Comparison of ENCODE assay signal across 12 cellular contexts in the genomic region with DNA sequence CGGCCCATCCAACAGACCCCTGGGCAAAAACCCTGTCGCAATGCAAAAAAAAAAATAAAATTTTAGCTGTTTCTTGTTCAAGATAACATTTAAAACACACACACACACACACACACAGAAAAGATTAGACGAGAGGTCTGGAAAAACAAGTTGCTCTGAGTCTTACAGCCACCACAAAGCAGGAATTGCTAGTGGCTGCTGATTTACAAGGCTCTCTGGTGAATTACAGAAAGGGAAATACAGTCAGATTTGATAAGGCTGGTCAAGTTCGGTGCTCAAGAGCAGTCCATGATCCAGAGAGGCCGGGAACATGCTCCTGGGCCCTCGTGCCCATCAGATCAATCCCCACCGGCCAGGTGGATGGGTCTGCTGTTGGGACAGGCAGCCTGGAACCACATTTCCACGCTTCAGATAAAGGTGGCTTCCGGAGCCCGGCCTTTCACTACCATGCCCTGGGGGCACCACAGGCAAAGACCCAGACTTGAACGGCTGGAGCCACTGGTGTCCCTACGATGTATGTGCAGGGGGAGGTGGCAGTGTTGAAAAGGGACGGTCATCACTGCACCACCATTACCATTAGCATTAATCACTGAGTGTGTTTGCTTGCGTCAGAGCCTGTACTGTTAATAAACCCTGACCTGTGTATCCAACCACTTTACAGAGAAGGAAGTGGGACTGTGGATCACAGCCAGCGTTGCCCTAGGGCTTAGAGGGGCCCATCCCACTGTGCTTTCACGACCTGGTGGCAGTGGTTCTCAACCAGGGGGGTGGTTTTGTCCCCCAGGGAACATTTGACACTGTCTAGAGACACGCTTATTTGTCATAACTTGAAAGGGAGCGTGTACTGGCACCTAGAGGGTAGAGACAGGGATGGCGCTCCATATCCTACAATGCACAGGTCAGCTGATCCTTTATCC.
DNase-seq lines count a peak whose midpoint lies in the region; ATAC-seq and TF ChIP-seq lines count a peak whose summit lies in the region.
"Had no signal": no experiment of that assay in that cellular context is flagged by ENCODE, and none has a peak within 500 bp of the region (broad histone marks: within the 10 kb centered on the region; RNA-seq: fewer than 3 reads in every experiment).

No MANE protein-coding gene starts in this region.

- H3K9ac ChIP-seq in SK-N-SH: no peak overlapping the region

- H3K4me3 Mint-ChIP-seq in activated T-cell treated with anti-CD3 and anti-CD28 coated beads, Interleukin-2, amount 50 U/mL, for 24 hours: no peak overlapping the region
- H3K4me3 Mint-ChIP-seq: activated naive CD8-positive, alpha-beta T cell treated with anti-CD3 and anti-CD28 coated beads, Interleukin-2, amount 10 ng/mL, durations not matched to agents 7 days and 5 days had no signal

- no peaks in the 10 kb centered on the region for H3K36me3 Mint-ChIP-seq in activated T-cell treated with anti-CD3 and anti-CD28 coated beads, Interleukin-2, amount 50 U/mL, for 24 hours (ENCODE audit: low read depth)

- no peak overlapping the region for H3K27ac Mint-ChIP-seq in activated T-cell treated with anti-CD3 and anti-CD28 coated beads, Interleukin-2, amount 50 U/mL, for 24 hours
- H3K27ac Mint-ChIP-seq: activated naive CD8-positive, alpha-beta T cell treated with anti-CD3 and anti-CD28 coated beads, Interleukin-2, amount 10 ng/mL, durations not matched to agents 7 days and 5 days had no signal

- peaks cover 46% of the 10 kb centered on the region for H3F3A ChIP-seq in SK-N-SH (replicated peaks; ENCODE audit: insufficient read depth)

- H3K4me2 ChIP-seq in SK-N-SH: 0 out of 2 replicates have a peak overlapping the region, but pooled peaks have one; percentile 4

- CTCF ChIA-PET in SK-N-SH (lab: Yijun Ruan, JAX): interaction anchor here (0.8 to 2.6 kb wide), 12 partner anchors 12 to 309 kb away, joined by 3 to 12 read pairs (median 3); no protein-coding TSS in a partner anchor

- no peaks in the 10 kb centered on the region for H3K27me3 ChIP-seq in cardiac muscle cell
- no peaks in the 10 kb centered on the region for H3K27me3 ChIP-seq in SK-N-SH (ENCODE audit: insufficient read depth)
- no peaks in the 10 kb centered on the region for H3K27me3 ChIP-seq in right lobe of liver
- no peaks in the 10 kb centered on the region for H3K27me3 ChIP-seq in testis
- H3K27me3 ChIP-seq: MG63 had no signal

- peak overlapping the region; percentile 70 for H3K27ac ChIP-seq in cardiac muscle cell
- H3K27ac ChIP-seq in SK-N-SH (ENCODE audit: low read depth in 2 of 2, low read length in 1 of 2): peak overlapping the region; percentile 7 to 94; a peak in 3 of 4 replicates
- H3K27ac ChIP-seq in right lobe of liver: no peak overlapping the region
- peak overlapping the region in 1 of 2 donors; percentile 23 for H3K27ac ChIP-seq in testis
- H3K27ac ChIP-seq: C4-2B had no signal

- TF ChIP-seq RAD21 in SK-N-SH (IDR thresholded peaks at IDR 0.05; ENCODE audit: low read length): peak; percentile 53

- no peak overlapping the region for H2AFZ ChIP-seq in SK-N-SH (ENCODE audit: low read depth)

- H3K9me2 ChIP-seq in SK-N-SH: no peaks in the 10 kb centered on the region

- TF ChIP-seq POLR2A in right lobe of liver (IDR thresholded peaks at IDR 0.05) (no peak), testis (IDR thresholded peaks at IDR 0.05) (no peak)

- H3K9me3 Mint-ChIP-seq in activated T-cell treated with anti-CD3 and anti-CD28 coated beads, Interleukin-2, amount 50 U/mL, for 24 hours: no peaks in the 10 kb centered on the region
- H3K9me3 Mint-ChIP-seq: activated naive CD8-positive, alpha-beta T cell treated with anti-CD3 and anti-CD28 coated beads, Interleukin-2, amount 10 ng/mL, durations not matched to agents 7 days and 5 days had no signal

- H3K9me3 ChIP-seq in cardiac muscle cell (ENCODE audit: low read depth): no peaks in the 10 kb centered on the region
- H3K9me3 ChIP-seq in SK-N-SH: no peaks in the 10 kb centered on the region
- H3K9me3 ChIP-seq in right lobe of liver: no peaks in the 10 kb centered on the region
- H3K9me3 ChIP-seq in testis: no peaks in the 10 kb centered on the region
- H3K9me3 ChIP-seq: MG63 had no signal

- WGBS in SK-N-SH (ENCODE audit: low lambda C conversion rate): 59% methylated on average over 17 of the region's 19 CpGs
- 35% methylated on average over 4 of the region's 19 CpGs for WGBS in right lobe of liver (ENCODE audit: insufficient coverage, low coverage, low lambda C conversion rate, missing lambda C conversion rate)
- WGBS in testis, 2 donors: 71 to 74% methylated on average over 16 to 19 of the region's 19 CpGs

- H3K36me3 ChIP-seq in cardiac muscle cell: no peaks in the 10 kb centered on the region
- H3K36me3 ChIP-seq in SK-N-SH (replicated peaks in 1 of 2; ENCODE audit: control insufficient read depth in 1 of 2, insufficient read depth in 2 of 2, low read length in 1 of 2): peaks cover 0 to 14% of the 10 kb centered on the region in 2 experiments
- H3K36me3 ChIP-seq in right lobe of liver: no peaks in the 10 kb centered on the region
- no peaks in the 10 kb centered on the region for H3K36me3 ChIP-seq in testis (ENCODE audit: low read depth, missing control alignments)
- H3K36me3 ChIP-seq: MG63 had no signal

- ATAC-seq in Right ventricle myocardium inferior (no peak), right lobe of liver (peak; percentile 19 to 44 (median 42)), HG02763 (IDR thresholded peaks at IDR 0.05; ENCODE audit: unreplicated experiment) (no peak)

- DNase-seq in cardiac muscle cell (ENCODE audit: low read depth in 1 of 2, low spot score in 1 of 2) (no peak), Right ventricle myocardium inferior (ENCODE audit: missing footprints) (no peak), SK-N-SH (peak; percentile 70), right lobe of liver (no peak), SHP77 (lab: John Stamatoyannopoulos, UW) (no peak), testis (no peak)
- no peak for DNase-seq in activated T-cell treated with anti-CD3 and anti-CD28 coated beads, Interleukin-2, amount 50 U/mL, for 24 hours
- DNase-seq: activated naive CD8-positive, alpha-beta T cell treated with anti-CD3 and anti-CD28 coated beads, Interleukin-2, amount 10 ng/mL, durations not matched to agents 7 days and 5 days; effector CD8-positive, alpha-beta T cell; MG63 had no signal

- intact Hi-C loops in Right ventricle myocardium inferior (cut with DNase I): no loop called here
- intact Hi-C loops in right lobe of liver (cut with DNase I): no loop called here
- intact Hi-C loops in testis (cut with DNase I; ENCODE audit: low total_unique reads): no loop called here

- H3K4me3 ChIP-seq in cardiac muscle cell (no peak overlapping the region), SK-N-SH (ENCODE audit: low read depth in 2 of 2, low read length in 1 of 2) (no peak overlapping the region), right lobe of liver (no peak overlapping the region), testis (no peak overlapping the region)
- H3K4me3 ChIP-seq: MG63 had no signal

- H3K27me3 Mint-ChIP-seq in activated T-cell treated with anti-CD3 and anti-CD28 coated beads, Interleukin-2, amount 50 U/mL, for 24 hours: no peaks in the 10 kb centered on the region
- H3K27me3 Mint-ChIP-seq: activated naive CD8-positive, alpha-beta T cell treated with anti-CD3 and anti-CD28 coated beads, Interleukin-2, amount 10 ng/mL, durations not matched to agents 7 days and 5 days had no signal

- H3K79me2 ChIP-seq in SK-N-SH (ENCODE audit: insufficient read depth): peaks cover 100% of the 10 kb centered on the region

- peaks cover 47% of the 10 kb centered on the region for H3K4me1 ChIP-seq in cardiac muscle cell (ENCODE audit: low read depth)
- H3K4me1 ChIP-seq in SK-N-SH (ENCODE audit: control insufficient read depth in 1 of 2, insufficient read depth in 2 of 2, low read depth in 1 of 2, low read length in 1 of 2): peaks cover 17 to 69% of the 10 kb centered on the region in 2 experiments; a peak in 3 of 4 replicates
- H3K4me1 ChIP-seq in right lobe of liver: no peaks in the 10 kb centered on the region
- peaks cover 31% of the 10 kb centered on the region for H3K4me1 ChIP-seq in testis

- TF ChIP-seq CTCF in cardiac muscle cell (IDR thresholded peaks at IDR 0.05; ENCODE audit: low read depth, low read length): no peak
- TF ChIP-seq CTCF in SK-N-SH (IDR thresholded peaks at IDR 0.05): no peak
- TF ChIP-seq CTCF in right lobe of liver (IDR thresholded peaks at IDR 0.05): no peak
- TF ChIP-seq CTCF in testis (IDR thresholded peaks at IDR 0.05): no peak

- peaks cover 68% of the 10 kb centered on the region for H3K4me1 Mint-ChIP-seq in activated T-cell treated with anti-CD3 and anti-CD28 coated beads, Interleukin-2, amount 50 U/mL, for 24 hours (ENCODE audit: low read depth)

- H4K20me1 ChIP-seq in SK-N-SH (ENCODE audit: insufficient read depth): peaks cover 100% of the 10 kb centered on the region

- peak in 1 of 2 experiments; percentile 87; a peak in 2 of 4 replicates for TF ChIP-seq EP300 in SK-N-SH (IDR thresholded peaks at IDR 0.05; ENCODE audit: borderline replicate concordance in 1 of 2, low read depth in 1 of 2, low read length in 1 of 2)

- POLR2A ChIA-PET in SK-N-SH (lab: Yijun Ruan, JAX): no interaction called here

TF ChIP-seq in SK-N-SH, 30 proteins besides CTCF, POLR2A, EP300 and RAD21 (continues in another document):
- TF ChIP-seq TAF1 (IDR thresholded peaks at IDR 0.05; ENCODE audit: borderline replicate concordance, low read depth, low read length) (no peak), USF1 (IDR thresholded peaks at IDR 0.05; ENCODE audit: borderline replicate concordance, low read depth) (no peak), RCOR1 (IDR thresholded peaks at IDR 0.05; ENCODE audit: low read length) (no peak), GABPA (IDR thresholded peaks at IDR 0.05; ENCODE audit: low read depth) (no peak), FOXJ3 (CRISPR knock-in tag; IDR thresholded peaks at IDR 0.05) (peak; percentile 95)

Comparison
In these comparisons a context has a peak if more than half of its experiments do, and no peak if none do; other contexts are left out.
1. H3K27ac ChIP-seq: peak in cardiac muscle cell (single experiment) and SK-N-SH (2 of 2); none in right lobe of liver (0 of 3).
2. ATAC-seq: peak in right lobe of liver (4 of 4); none in Right ventricle myocardium inferior (single experiment) and HG02763 (single experiment).